ENCODE assay signal across 16 cellular contexts in genomic region chr2:236120006-236120740, GRCh38. TPM values are rescaled to one million over a fixed set of nuclear protein-coding genes. Genes with fewer than 3 reads are reported as not detected.
DNase-seq lines count a peak whose midpoint lies in the region; ATAC-seq lines count a peak whose summit lies in the region.
"Had no signal": no experiment of that assay in that cellular context is flagged by ENCODE, and none has a peak within 500 bp of the region (broad histone marks: within the 10 kb centered on the region; RNA-seq: fewer than 3 reads in every experiment).

No MANE protein-coding gene starts in this region.

- H3K27me3 ChIP-seq in BLaER1: no peaks in the 10 kb centered on the region

- peaks cover 49% of the 10 kb centered on the region for H3K36me3 ChIP-seq in BLaER1

- ATAC-seq in HG02970 (IDR thresholded peaks at IDR 0.05; ENCODE audit: low FRiP score, unreplicated experiment): no peak
- ATAC-seq: A549, PC-3 had no signal

- peaks cover 22% of the 10 kb centered on the region; the same call in 1 of the 2 replicates for H4K20me1 ChIP-seq in BLaER1

- no peaks in the 10 kb centered on the region for H3K9me3 ChIP-seq in BLaER1
- H3K9me3 ChIP-seq: A549 had no signal

- peak overlapping the region; percentile 19; the same call in 1 of the 2 replicates for H3K4me2 ChIP-seq in BLaER1
- H3K4me2 ChIP-seq: A549 had no signal

- peaks cover 23% of the 10 kb centered on the region for H3K4me1 ChIP-seq in BLaER1

- no peak overlapping the region for H3K27ac ChIP-seq in BLaER1
- H3K27ac ChIP-seq: A549, RWPE1 had no signal

- in situ Hi-C loops in G401 (cut with HindIII; ENCODE audit: low sequenced_read_pairs): no loop called here

- DNase-seq in G401 (ENCODE audit: low spot score) (peak; percentile 91), NCI-H510A treated with DMSO at 0.1 percent for 48 hours (lab: John Stamatoyannopoulos, UW) (peak; percentile 80), cerebellar cortex (ENCODE audit: low spot score) (peak; percentile 87), GOT3 (lab: John Stamatoyannopoulos, UW) (no peak)
- no peak for DNase-seq in activated CD8-positive, alpha-beta memory T cell treated with anti-CD3 and anti-CD28 coated beads, Interleukin-2, amount 50 U/mL, for 48 hours
- DNase-seq in stimulated activated CD4-positive, alpha-beta T cell treated with anti-CD3 and anti-CD28 coated beads, Interleukin-1b, Interleukin-23, amount 100 ng/mL, for 48 hours: no peak
- DNase-seq: KBM-7, MV-4-11, NCI-H1436 treated with DMSO at 0.1 percent for 48 hours, NCI-H2107, PC-3, SW 1271 had no signal

- no peak overlapping the region for H3K4me3 ChIP-seq in BLaER1
- H3K4me3 ChIP-seq: A549 had no signal

- H3K9ac ChIP-seq in BLaER1: no peak overlapping the region

RNA-seq across cellular contexts. Expression of gene GBX2, which starts 48.0 kb away (rescaled TPM):
- total RNA-seq in G401 (2014; rRNA removed; shearing (Covaris generic)): 25.0 and 39.2 TPM in 2 replicates

Comparison
In these comparisons a context has a peak if more than half of its experiments do, and no peak if none do; other contexts are left out.
1. DNase-seq: peak in G401 (single experiment), NCI-H510A treated with DMSO at 0.1 percent for 48 hours (single experiment) and cerebellar cortex (single experiment); none in GOT3 (single experiment), activated CD8-positive, alpha-beta memory T cell treated with anti-CD3 and anti-CD28 coated beads, Interleukin-2, amount 50 U/mL, for 48 hours (single experiment) and stimulated activated CD4-positive, alpha-beta T cell treated with anti-CD3 and anti-CD28 coated beads, Interleukin-1b, Interleukin-23, amount 100 ng/mL, for 48 hours (single experiment).